Comparison of ENCODE assay signal across 8 cellular contexts in genomic region chr6:122472022-122472340, GRCh38. TPM values are rescaled to one million over a fixed set of nuclear protein-coding genes. Genes with fewer than 3 reads are reported as not detected.
DNase-seq lines count a peak whose midpoint lies in the region; ATAC-seq and TF ChIP-seq lines count a peak whose summit lies in the region.

No MANE protein-coding gene starts in this region.

- peak overlapping the region; percentile 99 for H3K27ac ChIP-seq in CD4-positive, CD25-positive, alpha-beta regulatory T cell (ENCODE audit: insufficient read depth, low read length, poor library complexity, severe bottlenecking)
- H3K27ac ChIP-seq in HUES48 (ENCODE audit: low read depth, low read length) (peak overlapping the region; percentile 87), brain microvascular endothelial cell (peak overlapping the region; percentile 97), lower lobe of right lung (peak overlapping the region; percentile 98), uterus (peak overlapping the region; percentile 90 to 98)

- intact Hi-C loops in lower lobe of right lung (cut with DNase I) = no loop called here
- intact Hi-C loops in uterus (cut with DNase I; ENCODE audit: low total_unique reads) = no loop called here

- H3K27me3 ChIP-seq in CD4-positive, CD25-positive, alpha-beta regulatory T cell (ENCODE audit: control insufficient read depth, insufficient read depth, low read length) = no peaks in the 10 kb centered on the region
- H3K27me3 ChIP-seq in HUES48 (ENCODE audit: control insufficient read depth, insufficient read depth, low read length) (no peaks in the 10 kb centered on the region), brain microvascular endothelial cell (replicated peaks) (no peaks in the 10 kb centered on the region), lower lobe of right lung (ENCODE audit: low read depth) (no peaks in the 10 kb centered on the region), uterus (no peaks in the 10 kb centered on the region)

- in situ Hi-C loops in brain microvascular endothelial cell (cut with HindIII; ENCODE audit: low pct_ligation_motif_present, low sequenced_read_pairs) = no loop called here

- H3K27me3 Mint-ChIP-seq in CD4-positive, CD25-positive, alpha-beta regulatory T cell = peaks cover 6% of the 10 kb centered on the region

- H3K4me3 ChIP-seq in CD4-positive, CD25-positive, alpha-beta regulatory T cell (ENCODE audit: low read depth, low read length) = peak overlapping the region; percentile 99
- peak overlapping the region; percentile 87 for H3K4me3 ChIP-seq in HUES48 (ENCODE audit: low read depth, low read length)
- peak overlapping the region; percentile 97 for H3K4me3 ChIP-seq in brain microvascular endothelial cell (ENCODE audit: low read depth, low read length)
- peak overlapping the region; percentile 79 for H3K4me3 ChIP-seq in lower lobe of right lung
- peak overlapping the region; percentile 78 to 97 for H3K4me3 ChIP-seq in uterus

- ATAC-seq in CD4-positive, CD25-positive, alpha-beta regulatory T cell (ENCODE audit: low read depth in 2 of 2) = peak; percentile 45 to 50
- ATAC-seq in GM21447 (IDR thresholded peaks at IDR 0.05; ENCODE audit: unreplicated experiment) = peak; percentile 49
- ATAC-seq in lower lobe of right lung = peak; percentile 62 to 63

- H3K9me3 ChIP-seq in CD4-positive, CD25-positive, alpha-beta regulatory T cell (ENCODE audit: control insufficient read depth in 2 of 2, low read length in 2 of 2) = no peaks in the 10 kb centered on the region
- H3K9me3 ChIP-seq in HUES48 (ENCODE audit: control insufficient read depth, insufficient read depth, low read length) = no peaks in the 10 kb centered on the region
- H3K9me3 ChIP-seq in lower lobe of right lung = no peaks in the 10 kb centered on the region
- no peaks in the 10 kb centered on the region for H3K9me3 ChIP-seq in uterus

- H3K27ac Mint-ChIP-seq in CD4-positive, CD25-positive, alpha-beta regulatory T cell = peak overlapping the region; percentile 100

- TF ChIP-seq CTCF in brain microvascular endothelial cell (IDR thresholded peaks at IDR 0.05; ENCODE audit: low read depth, low read length, missing control alignments) (no peak), lower lobe of right lung (IDR thresholded peaks at IDR 0.05) (no peak), uterus (IDR thresholded peaks at IDR 0.05) (no peak)

- H3K9ac ChIP-seq in HUES48 (ENCODE audit: low read depth, low read length) = peak overlapping the region; percentile 65

- H3K4me3 Mint-ChIP-seq in CD4-positive, CD25-positive, alpha-beta regulatory T cell = peak overlapping the region; percentile 99

- no peak for DNase-seq in CD4-positive, CD25-positive, alpha-beta regulatory T cell
- DNase-seq in brain microvascular endothelial cell (no peak), lower lobe of right lung (no peak), uterus (no peak), GOT3 (lab: John Stamatoyannopoulos, UW) (no peak), cortex of kidney (lab: John Stamatoyannopoulos, UW) (no peak)

- TF ChIP-seq POLR2A in uterus (IDR thresholded peaks at IDR 0.05) = no peak

- H3K36me3 Mint-ChIP-seq in CD4-positive, CD25-positive, alpha-beta regulatory T cell = peaks cover 20% of the 10 kb centered on the region

- peaks cover 7% of the 10 kb centered on the region for H3K36me3 ChIP-seq in CD4-positive, CD25-positive, alpha-beta regulatory T cell (ENCODE audit: control insufficient read depth, insufficient read depth, low read length)
- no peaks in the 10 kb centered on the region; the same call in 1 of the 2 replicates for H3K36me3 ChIP-seq in HUES48 (ENCODE audit: control insufficient read depth, insufficient read depth, low read length)
- H3K36me3 ChIP-seq in brain microvascular endothelial cell (replicated peaks) = peaks cover 2% of the 10 kb centered on the region
- H3K36me3 ChIP-seq in lower lobe of right lung = no peaks in the 10 kb centered on the region
- H3K36me3 ChIP-seq in uterus = no peaks in the 10 kb centered on the region

- H3K4me1 Mint-ChIP-seq in CD4-positive, CD25-positive, alpha-beta regulatory T cell = peaks cover 23 to 49% (median 40%) of the 10 kb centered on the region in 4 donors

- peaks cover 37% of the 10 kb centered on the region for H3K4me1 ChIP-seq in CD4-positive, CD25-positive, alpha-beta regulatory T cell (ENCODE audit: control insufficient read depth, insufficient read depth, low read length, poor library complexity, severe bottlenecking)
- H3K4me1 ChIP-seq in HUES48 (ENCODE audit: control insufficient read depth, insufficient read depth, low read length) (peaks cover 10% of the 10 kb centered on the region), lower lobe of right lung (peaks cover 40% of the 10 kb centered on the region), uterus (no peaks in the 10 kb centered on the region)

- no peaks in the 10 kb centered on the region for H3K9me3 Mint-ChIP-seq in CD4-positive, CD25-positive, alpha-beta regulatory T cell

RNA-seq across cellular contexts. Expression of gene SERINC1, which starts 0.4 kb away (rescaled TPM):
- 150 TPM for total RNA-seq in CD4-positive, CD25-positive, alpha-beta regulatory T cell
- polyA plus RNA-seq in CD4-positive, CD25-positive, alpha-beta regulatory T cell = 100 to 1,000 TPM; 139 to 193 (median 173) TPM
- 216 TPM for total RNA-seq in lower lobe of right lung
- 100 to 1,000 TPM; 136 to 354 (median 237) TPM for total RNA-seq in uterus
